In the genomic region with DNA sequence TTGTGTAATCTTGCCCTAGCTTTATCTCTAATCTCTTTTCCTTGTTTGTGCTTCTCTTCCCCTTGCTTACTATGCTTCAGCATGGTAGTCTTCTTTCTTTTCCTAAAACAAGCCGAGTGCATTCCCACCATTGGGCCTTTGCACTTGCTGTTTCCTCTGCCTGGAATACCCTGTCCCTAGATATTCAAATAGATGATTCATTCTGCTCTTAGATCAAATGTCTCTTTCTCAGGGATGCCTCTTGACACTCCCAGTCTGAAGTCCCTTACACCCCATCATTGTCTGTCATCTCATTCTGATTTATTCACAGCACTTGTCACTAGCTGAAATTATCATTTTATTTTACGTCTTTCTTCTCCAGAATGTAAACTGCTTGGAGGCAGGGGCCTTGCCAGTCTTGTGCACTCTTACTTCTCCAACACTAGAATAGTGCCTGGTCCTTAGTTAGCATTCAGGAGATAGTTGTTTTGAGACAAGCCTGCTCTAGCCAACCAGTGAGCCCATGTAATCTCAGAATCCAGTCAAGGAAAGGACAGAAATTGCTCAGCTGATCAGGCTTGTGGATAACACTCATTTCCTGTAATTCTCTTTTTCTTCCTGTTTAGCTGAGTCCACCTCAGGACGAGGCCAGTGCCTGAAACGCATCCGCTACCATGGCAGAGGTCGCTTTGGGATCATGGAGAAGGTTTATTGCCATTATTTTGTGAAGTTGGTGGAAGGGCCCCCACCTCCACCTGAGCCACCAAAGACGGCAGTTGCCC, we compare ENCODE assay signal across 30 cellular contexts. TPM values are rescaled to one million over a fixed set of nuclear protein-coding genes. Genes with fewer than 3 reads are reported as not detected.
DNase-seq lines count a peak whose midpoint lies in the region; ATAC-seq and TF ChIP-seq lines count a peak whose summit lies in the region.
"Had no signal": no experiment of that assay in that cellular context is flagged by ENCODE, and none has a peak within 500 bp of the region (broad histone marks: within the 10 kb centered on the region; RNA-seq: fewer than 3 reads in every experiment).

No MANE protein-coding gene starts in this region.

- H3K36me3 ChIP-seq in HEK293 (ENCODE audit: control insufficient read depth in 2 of 2, insufficient read depth in 1 of 2, low read length in 2 of 2), result peaks cover 19 to 50% of the 10 kb centered on the region in 2 experiments
- peaks cover 23% of the 10 kb centered on the region for H3K36me3 ChIP-seq in right atrium auricular region
- H3K36me3 ChIP-seq in psoas muscle (ENCODE audit: insufficient read depth in 1 of 2, low read depth in 1 of 2), result peaks cover 6 to 63% of the 10 kb centered on the region in 2 donors
- H3K36me3 ChIP-seq in SJCRH30, result peaks cover 19% of the 10 kb centered on the region

- H3K36me3 Mint-ChIP-seq in activated T-helper 17 cell treated with anti-CD3 and anti-CD28 coated beads, Interleukin-2, amount 50 U/mL, for 72 hours (ENCODE audit: low read depth), result peaks cover 86% of the 10 kb centered on the region
- H3K36me3 Mint-ChIP-seq in natural killer cell, result no peaks in the 10 kb centered on the region

- H3K4me1 ChIP-seq in HEK293 (ENCODE audit: control insufficient read depth, insufficient read depth, low read length), result no peaks in the 10 kb centered on the region
- peaks cover 0 to 9% of the 10 kb centered on the region in 2 donors for H3K4me1 ChIP-seq in right atrium auricular region
- no peaks in the 10 kb centered on the region for H3K4me1 ChIP-seq in psoas muscle
- no peaks in the 10 kb centered on the region for H3K4me1 ChIP-seq in SJCRH30

- no peaks in the 10 kb centered on the region for H3K9me3 Mint-ChIP-seq in activated T-helper 17 cell treated with anti-CD3 and anti-CD28 coated beads, Interleukin-2, amount 50 U/mL, for 72 hours
- H3K9me3 Mint-ChIP-seq in natural killer cell, result no peaks in the 10 kb centered on the region
- H3K9me3 Mint-ChIP-seq: CD8-positive, alpha-beta memory T cell; effector memory CD8-positive, alpha-beta T cell; memory B cell; natural killer cell treated with Interleukin-12 subunit alpha and Interleukin-12 subunit beta and Interleukin-15 and Interleukin-18, amount 100 ng/mL, for 72 hours; stimulated activated naive CD8-positive, alpha-beta T cell treated with anti-CD3 and anti-CD28 coated beads, Interleukin-15, amount 100 ng/mL, for 72 hours; T-helper 1 cell treated with Interleukin-12 subunit alpha and Interleukin-12 subunit beta and Interleukin-4 antibody, amounts not matched to agents 30 μg/mL and 1 μg/mL, for 36 hours; type B pancreatic cell had no signal

- no peak overlapping the region for H3K27ac ChIP-seq in HEK293 (ENCODE audit: extremely low read depth, low read depth, low read length)
- peak overlapping the region; percentile 15 to 35 for H3K27ac ChIP-seq in right atrium auricular region
- no peak overlapping the region for H3K27ac ChIP-seq in psoas muscle
- H3K27ac ChIP-seq in SJCRH30, result no peak overlapping the region
- H3K27ac ChIP-seq: KMS-11, VCaP had no signal

- intact Hi-C loops in psoas muscle (cut with DNase I), result no loop called here
- intact Hi-C loops in natural killer cell (cut with micrococcal nuclease), result no loop called here

- H3K4me1 Mint-ChIP-seq in activated T-helper 17 cell treated with anti-CD3 and anti-CD28 coated beads, Interleukin-2, amount 50 U/mL, for 72 hours, result peaks cover 7% of the 10 kb centered on the region
- peaks cover 14 to 23% of the 10 kb centered on the region in 2 donors for H3K4me1 Mint-ChIP-seq in natural killer cell
- H3K4me1 Mint-ChIP-seq: memory B cell; stimulated activated naive CD8-positive, alpha-beta T cell treated with anti-CD3 and anti-CD28 coated beads, Interleukin-15, amount 100 ng/mL, for 72 hours had no signal

- H3K4me3 ChIP-seq in HEK293 (ENCODE audit: low read depth, low read length) (no peak overlapping the region), right atrium auricular region (no peak overlapping the region), psoas muscle (peak overlapping the region; percentile 2), SJCRH30 (no peak overlapping the region)

- WGBS in psoas muscle, 3 donors, result 76 to 88% (median 76%) methylated on average over 7 of the region's 7 CpGs

- H3K27me3 ChIP-seq in right atrium auricular region (no peaks in the 10 kb centered on the region), psoas muscle (ENCODE audit: insufficient read depth in 3 of 3, low read length in 2 of 3) (no peaks in the 10 kb centered on the region), SJCRH30 (no peaks in the 10 kb centered on the region)

- no peaks in the 10 kb centered on the region for H3K27me3 Mint-ChIP-seq in activated T-helper 17 cell treated with anti-CD3 and anti-CD28 coated beads, Interleukin-2, amount 50 U/mL, for 72 hours
- no peaks in the 10 kb centered on the region for H3K27me3 Mint-ChIP-seq in natural killer cell (ENCODE audit: low read depth in 2 of 2)
- H3K27me3 Mint-ChIP-seq: CD8-positive, alpha-beta memory T cell; effector memory CD8-positive, alpha-beta T cell; memory B cell; natural killer cell treated with Interleukin-12 subunit alpha and Interleukin-12 subunit beta and Interleukin-15 and Interleukin-18, amount 100 ng/mL, for 72 hours; stimulated activated naive CD8-positive, alpha-beta T cell treated with anti-CD3 and anti-CD28 coated beads, Interleukin-15, amount 100 ng/mL, for 72 hours; type B pancreatic cell had no signal

- H3K9me3 ChIP-seq in HEK293 (ENCODE audit: control insufficient read depth, insufficient read depth, low read depth, low read length), result no peaks in the 10 kb centered on the region
- no peaks in the 10 kb centered on the region for H3K9me3 ChIP-seq in right atrium auricular region
- H3K9me3 ChIP-seq in psoas muscle, result no peaks in the 10 kb centered on the region
- no peaks in the 10 kb centered on the region for H3K9me3 ChIP-seq in SJCRH30 (replicated peaks)

- no peak for DNase-seq in right atrium auricular region (ENCODE audit: low spot score)
- no peak for DNase-seq in psoas muscle
- no peak for DNase-seq in NCI-H146 treated with DMSO at 0.1 percent for 48 hours (lab: John Stamatoyannopoulos, UW; ENCODE audit: unreplicated experiment)
- no peak for DNase-seq in natural killer cell
- no peak for DNase-seq in SJCRH30
- DNase-seq: activated CD4-positive, alpha-beta T cell treated with anti-CD3 and anti-CD28 coated beads, Interleukin-2, amount 50 U/mL, for 48 hours; activated naive CD4-positive, alpha-beta T cell treated with Interleukin-2 at 50 U/mL for 16 hours; activated T-cell treated with anti-CD3 and anti-CD28 coated beads for 4 hours; CD8-positive, alpha-beta memory T cell; DMS79; effector memory CD8-positive, alpha-beta T cell; head of caudate nucleus; MV-4-11; NCI-H187; NCI-H226; NCI-H82; SIG-M5; small intestine; stimulated activated CD4-positive, alpha-beta T cell treated with anti-CD3 and anti-CD28 coated beads, Interleukin-2, amount 100 ng/mL, for 48 hours; stimulated activated naive CD8-positive, alpha-beta T cell treated with anti-CD3 and anti-CD28 coated beads, Interleukin-15, amount 100 ng/mL, for 72 hours had no signal

- H3K27ac Mint-ChIP-seq in activated T-helper 17 cell treated with anti-CD3 and anti-CD28 coated beads, Interleukin-2, amount 50 U/mL, for 72 hours, result peak overlapping the region; percentile 33
- H3K27ac Mint-ChIP-seq in natural killer cell, result peak overlapping the region in 1 of 2 donors; percentile 34
- H3K27ac Mint-ChIP-seq: CD8-positive, alpha-beta memory T cell; memory B cell; natural killer cell treated with Interleukin-12 subunit alpha and Interleukin-12 subunit beta and Interleukin-15 and Interleukin-18, amount 100 ng/mL, for 72 hours; T-helper 1 cell treated with Interleukin-12 subunit alpha and Interleukin-12 subunit beta and Interleukin-4 antibody, amounts not matched to agents 30 μg/mL and 1 μg/mL, for 36 hours; type B pancreatic cell had no signal

- POLR2A ChIA-PET in HEK293 (lab: Yijun Ruan, JAX), result interaction anchor here (0.9 kb wide), 1 partner anchor 15 kb away, joined by 3 read pairs; no protein-coding TSS in a partner anchor

- CTCF ChIA-PET in HEK293 (lab: Yijun Ruan, JAX), result interaction anchor here (0.6 to 2.0 kb wide), 5 partner anchors 14 to 121 kb away, joined by 3 to 6 read pairs (median 3); no protein-coding TSS in a partner anchor

- no peak for ATAC-seq in activated T-helper 17 cell treated with anti-CD3 and anti-CD28 coated beads, Interleukin-2, amount 50 U/mL, for 72 hours (replicated peaks)
- no peak for ATAC-seq in psoas muscle
- no peak for ATAC-seq in natural killer cell
- ATAC-seq in HG03097 (IDR thresholded peaks at IDR 0.05; ENCODE audit: low FRiP score, unreplicated experiment), result no peak
- ATAC-seq: effector memory CD8-positive, alpha-beta T cell; natural killer cell treated with Interleukin-12 subunit alpha and Interleukin-12 subunit beta and Interleukin-15 and Interleukin-18, amount 100 ng/mL, for 72 hours; stimulated activated naive CD8-positive, alpha-beta T cell treated with anti-CD3 and anti-CD28 coated beads, Interleukin-15, amount 100 ng/mL, for 72 hours had no signal

- TF ChIP-seq CTCF in HEK293 (tag by site-specific recombination; IDR thresholded peaks at IDR 0.05) (no peak), right atrium auricular region (IDR thresholded peaks at IDR 0.05) (no peak), psoas muscle (IDR thresholded peaks at IDR 0.05) (no peak), natural killer cell (IDR thresholded peaks at IDR 0.05) (no peak)

- no peak overlapping the region for H3K4me3 Mint-ChIP-seq in activated T-helper 17 cell treated with anti-CD3 and anti-CD28 coated beads, Interleukin-2, amount 50 U/mL, for 72 hours
- H3K4me3 Mint-ChIP-seq in natural killer cell, result no peak overlapping the region
- H3K4me3 Mint-ChIP-seq: CD8-positive, alpha-beta memory T cell; effector memory CD8-positive, alpha-beta T cell; memory B cell; natural killer cell treated with Interleukin-12 subunit alpha and Interleukin-12 subunit beta and Interleukin-15 and Interleukin-18, amount 100 ng/mL, for 72 hours; stimulated activated naive CD8-positive, alpha-beta T cell treated with anti-CD3 and anti-CD28 coated beads, Interleukin-15, amount 100 ng/mL, for 72 hours; T-helper 1 cell treated with Interleukin-12 subunit alpha and Interleukin-12 subunit beta and Interleukin-4 antibody, amounts not matched to agents 30 μg/mL and 1 μg/mL, for 36 hours; type B pancreatic cell had no signal

RNA-seq across cellular contexts. Expression of a gene that starts 25.4 kb away (rescaled TPM):
- 10 to 100 TPM; 66.4 to 92.0 TPM for total RNA-seq in activated T-helper 17 cell treated with anti-CD3 and anti-CD28 coated beads, Interleukin-2, amount 50 U/mL, for 72 hours
- total RNA-seq in right atrium auricular region, result 10 to 100 TPM; 25.4 to 30.1 TPM
- total RNA-seq in psoas muscle, result 10 to 100 TPM; 28.4 to 53.0 (median 38.1) TPM
- 10 to 100 TPM; 46.7 to 83.6 (median 56.0) TPM for polyA plus RNA-seq in psoas muscle
- 10 to 100 TPM; 30.5 to 38.0 (median 30.9) TPM for total RNA-seq in natural killer cell
- total RNA-seq in SJCRH30 (2014; rRNA removed; shearing (Covaris generic)), result 55.6 and 56.2 TPM in 2 replicates

RNA-seq across cellular contexts. Expression of a gene that starts 28.2 kb away (rescaled TPM):
- total RNA-seq in activated T-helper 17 cell treated with anti-CD3 and anti-CD28 coated beads, Interleukin-2, amount 50 U/mL, for 72 hours, result 10 to 100 TPM; 27.6 to 37.3 TPM
- total RNA-seq in right atrium auricular region, result 10 to 100 TPM; 11.3 to 11.5 TPM
- 10 to 100 TPM; 16.7 to 23.1 (median 22.5) TPM for total RNA-seq in psoas muscle
- polyA plus RNA-seq in psoas muscle, result 10 to 100 TPM in 1 of 3 donors, 1 to 10 TPM in 2; 6.6 to 15.7 (median 8.8) TPM
- 10 to 100 TPM in 1 of 3 donors, 1 to 10 TPM in 2; 6.3 to 12.7 (median 7.8) TPM for total RNA-seq in natural killer cell
- total RNA-seq in SJCRH30 (2014; rRNA removed; shearing (Covaris generic)), result 47.1 and 47.7 TPM in 2 replicates

RNA-seq across cellular contexts. Expression of a gene that starts 47.3 kb away (rescaled TPM):
- total RNA-seq in activated T-helper 17 cell treated with anti-CD3 and anti-CD28 coated beads, Interleukin-2, amount 50 U/mL, for 72 hours, result under 1 TPM in 1 of 2 donors, not detected in 1; 0.32 TPM
- total RNA-seq in right atrium auricular region (not detected), psoas muscle (under 1 TPM in 3 of 4 donors, not detected in 1; 0.05 to 0.54 (median 0.09) TPM), natural killer cell (not detected)
- polyA plus RNA-seq in psoas muscle, result under 1 TPM in 2 of 3 donors, not detected in 1; 0.01 to 0.03 TPM
- 0.02 and 0.03 TPM in 2 replicates for total RNA-seq in SJCRH30 (2014; rRNA removed; shearing (Covaris generic))
- total RNA-seq: astrocyte; natural killer cell treated with Interleukin-12 subunit alpha and Interleukin-12 subunit beta and Interleukin-15 and Interleukin-18, amount 100 ng/mL, for 72 hours had no signal
- polyA plus RNA-seq: CD8-positive, alpha-beta memory T cell; small intestine had no signal

Comparison
In these comparisons a context has a peak if more than half of its experiments do, and no peak if none do; other contexts are left out.
1. H3K27ac ChIP-seq: peak in right atrium auricular region (2 of 2); none in HEK293 (single experiment), psoas muscle (single experiment) and SJCRH30 (single experiment).